In the genomic region with DNA sequence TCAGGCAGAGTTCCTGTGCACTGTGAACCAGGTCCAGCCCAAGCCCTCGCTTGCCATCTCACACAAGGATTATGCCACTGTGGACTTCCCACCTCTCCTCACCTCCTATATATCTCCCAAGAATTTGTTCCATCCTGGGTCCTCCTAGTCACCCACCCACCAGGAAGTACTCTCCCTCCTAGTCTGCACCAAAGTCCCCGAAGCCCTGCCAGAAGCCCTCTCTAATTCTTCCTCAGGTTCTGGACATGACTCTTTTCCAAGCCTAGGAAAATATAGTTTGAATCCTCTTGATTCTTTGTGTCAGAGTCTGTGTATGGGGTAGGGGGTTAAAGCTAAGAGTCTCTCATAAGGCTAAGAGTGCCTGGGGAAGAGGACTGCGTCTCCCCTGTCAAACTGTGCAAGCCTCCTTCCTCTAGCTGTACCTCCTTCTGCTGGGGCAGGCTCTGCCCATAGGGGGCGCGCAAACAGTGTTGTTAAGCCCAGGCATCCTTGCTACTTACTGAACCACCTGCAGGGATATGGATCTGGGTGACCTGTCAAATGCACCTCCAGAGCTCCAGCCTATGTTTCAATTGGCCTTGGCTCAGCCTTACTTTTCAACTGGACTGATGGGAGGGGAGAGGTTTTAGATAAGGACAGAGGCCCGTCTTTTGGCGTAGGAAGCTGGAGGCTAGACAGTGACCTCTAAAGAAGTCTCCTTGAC, we compare ENCODE assay signal across 8 cellular contexts. TPM values are rescaled to one million over a fixed set of nuclear protein-coding genes. Genes with fewer than 3 reads are reported as not detected.
DNase-seq lines count a peak whose midpoint lies in the region; ATAC-seq and TF ChIP-seq lines count a peak whose summit lies in the region.

No MANE protein-coding gene starts in this region.

- no peaks in the 10 kb centered on the region for H3K36me3 Mint-ChIP-seq in memory B cell

- H3K27me3 ChIP-seq in BE2C (no peaks in the 10 kb centered on the region), H7 (ENCODE audit: control insufficient read depth, insufficient read depth, low read length) (peaks cover 4% of the 10 kb centered on the region; the same call in 1 of the 2 replicates)

- H3K9me3 Mint-ChIP-seq in memory B cell: no peaks in the 10 kb centered on the region

- H3K4me3 ChIP-seq in BE2C (ENCODE audit: low read depth, low read length): no peak overlapping the region
- no peak overlapping the region for H3K4me3 ChIP-seq in H7 (ENCODE audit: insufficient read depth, low read depth, low read length)
- H3K4me3 ChIP-seq in coronary artery: no peak overlapping the region

- no peak overlapping the region for H3K4me3 Mint-ChIP-seq in memory B cell

- no peaks in the 10 kb centered on the region for H3K4me1 Mint-ChIP-seq in memory B cell

- peaks cover 35% of the 10 kb centered on the region for H3K27me3 Mint-ChIP-seq in memory B cell

- DNase-seq in BE2C: peak; percentile 87
- DNase-seq in H7: peak; percentile 95
- peak; percentile 60 for DNase-seq in NCI-H510A (lab: John Stamatoyannopoulos, UW)
- peak; percentile 91 for DNase-seq in activated CD4-positive, alpha-beta T cell treated with anti-CD3 and anti-CD28 coated beads for 48 hours
- no peak for DNase-seq in coronary artery (ENCODE audit: low spot score)
- DNase-seq in memory B cell (ENCODE audit: low spot score in 2 of 2): peak; percentile 44 to 53
- peak; percentile 75 for DNase-seq in stimulated activated CD8-positive, alpha-beta memory T cell treated with anti-CD3 and anti-CD28 coated beads, Interleukin-2, amount 100 ng/mL, for 48 hours (ENCODE audit: low read depth in 2 of 2)

- peak; percentile 83 for ATAC-seq in memory B cell (ENCODE audit: low read depth)
- ATAC-seq in GM18909 (IDR thresholded peaks at IDR 0.05; ENCODE audit: poor library complexity, unreplicated experiment): no peak

- H3K36me3 ChIP-seq in BE2C: no peaks in the 10 kb centered on the region
- H3K36me3 ChIP-seq in H7 (replicated peaks; ENCODE audit: control insufficient read depth, insufficient read depth, low read length): no peaks in the 10 kb centered on the region

- no peak overlapping the region for H3K27ac ChIP-seq in coronary artery

- H3K4me1 ChIP-seq in BE2C: no peaks in the 10 kb centered on the region

- H3K9me3 ChIP-seq in BE2C: no peaks in the 10 kb centered on the region

- no peak overlapping the region for H3K27ac Mint-ChIP-seq in memory B cell

- TF ChIP-seq CTCF in BE2C (IDR thresholded peaks at IDR 0.05; ENCODE audit: low read depth, low read length): peak; percentile 96
- TF ChIP-seq CTCF in coronary artery (IDR thresholded peaks at IDR 0.05): peak; percentile 65

RNA-seq across cellular contexts. Expression of a gene that starts 16.6 kb away (rescaled TPM):
- 0.42 TPM for polyA plus RNA-seq in BE2C (2012; ENCODE audit: insufficient read depth, insufficient read length, low read depth)
- 1.0 and 1.1 TPM in 2 replicates for total RNA-seq in H7 (2014; rRNA removed; shearing (Covaris generic))

RNA-seq across cellular contexts. Expression of a gene that starts 42.7 kb away (rescaled TPM):
- polyA plus RNA-seq in BE2C (2012; ENCODE audit: insufficient read depth, insufficient read length, low read depth): not detected
- total RNA-seq in H7 (2014; rRNA removed; shearing (Covaris generic)): not detected in 2 replicates
